ENCODE assay signal across 15 cellular contexts in the genomic region with DNA sequence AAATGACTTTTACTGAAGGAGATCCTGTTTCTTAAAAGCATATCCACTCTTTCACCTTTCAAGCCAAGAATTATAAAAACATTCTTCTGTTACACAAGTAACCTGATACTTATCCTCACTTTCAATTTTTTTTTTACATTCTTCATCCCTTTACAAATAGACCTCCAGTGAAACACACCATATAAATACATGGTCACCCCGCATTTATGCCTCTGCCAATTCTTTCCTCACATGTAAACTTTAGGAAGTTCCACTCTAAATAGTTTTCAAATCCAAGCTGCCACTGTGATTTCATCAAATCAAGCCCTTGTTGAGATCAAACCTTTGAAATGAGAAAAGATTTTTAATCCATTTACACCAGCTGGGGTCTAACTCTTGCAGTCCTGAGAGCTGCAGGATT. TPM values are rescaled to one million over a fixed set of nuclear protein-coding genes. Genes with fewer than 3 reads are reported as not detected.
DNase-seq lines count a peak whose midpoint lies in the region; TF ChIP-seq lines count a peak whose summit lies in the region.
"Had no signal": no experiment of that assay in that cellular context is flagged by ENCODE, and none has a peak within 500 bp of the region (broad histone marks: within the 10 kb centered on the region; RNA-seq: fewer than 3 reads in every experiment).

No MANE protein-coding gene starts in this region.

- peaks cover 2% of the 10 kb centered on the region for H3K36me3 Mint-ChIP-seq in mesothelial cell of epicardium

- H3K36me3 ChIP-seq in vagina (no peaks in the 10 kb centered on the region), Karpas-422 (ENCODE audit: insufficient read depth, low read length) (no peaks in the 10 kb centered on the region)

- no peaks in the 10 kb centered on the region for H4K20me1 ChIP-seq in Karpas-422 (ENCODE audit: insufficient read depth, low read depth, low read length)

- H3K9me3 Mint-ChIP-seq in mesothelial cell of epicardium: peaks cover 30% of the 10 kb centered on the region
- H3K9me3 Mint-ChIP-seq: CD4-positive, alpha-beta T cell had no signal

- H3K27ac Mint-ChIP-seq in mesothelial cell of epicardium: peak overlapping the region; percentile 58
- H3K27ac Mint-ChIP-seq: CD4-positive, alpha-beta T cell; H9 had no signal

- H3K4me2 ChIP-seq in Karpas-422 (ENCODE audit: low read depth, low read length, poor library complexity, severe bottlenecking): no peak overlapping the region
- H3K4me2 ChIP-seq: A549 had no signal

- no peak overlapping the region for H2AFZ ChIP-seq in Karpas-422 (ENCODE audit: low read length)

- H3K4me3 ChIP-seq in astrocyte of the cerebellum (ENCODE audit: low read depth, low read length) (no peak overlapping the region), retinal pigment epithelial cell (ENCODE audit: low read length) (no peak overlapping the region), vagina (no peak overlapping the region), Karpas-422 (ENCODE audit: low read length) (no peak overlapping the region)
- H3K4me3 ChIP-seq: A549 had no signal

- peaks cover 6% of the 10 kb centered on the region for H3K27me3 ChIP-seq in vagina
- H3K27me3 ChIP-seq in Karpas-422 (ENCODE audit: low read length): no peaks in the 10 kb centered on the region

- no peak for TF ChIP-seq POLR2A in vagina (IDR thresholded peaks at IDR 0.05)

- H3K27me3 Mint-ChIP-seq in mesothelial cell of epicardium (ENCODE audit: low read depth): peaks cover 3% of the 10 kb centered on the region

- H3K4me3 Mint-ChIP-seq in mesothelial cell of epicardium: no peak overlapping the region
- H3K4me3 Mint-ChIP-seq: CD4-positive, alpha-beta T cell; H9 had no signal

- intact Hi-C loops in vagina (cut with DNase I): no loop called here

- H3K9ac ChIP-seq in Karpas-422 (ENCODE audit: low read length): no peak overlapping the region

- H3K4me1 Mint-ChIP-seq in mesothelial cell of epicardium: peaks cover 34% of the 10 kb centered on the region

- in situ Hi-C loops in astrocyte of the cerebellum (cut with HindIII; ENCODE audit: low sequenced_read_pairs): no loop called here

- H3K9me2 ChIP-seq in Karpas-422 (replicated peaks; ENCODE audit: insufficient read depth, low read length): no peaks in the 10 kb centered on the region; the same call in 1 of the 2 replicates

- peak; percentile 12 for DNase-seq in astrocyte of the cerebellum (ENCODE audit: low read depth)
- peak; percentile 22 for DNase-seq in dedifferentiated amniotic fluid mesenchymal stem cell (ENCODE audit: extremely low spot score)
- no peak for DNase-seq in mesothelial cell of epicardium (ENCODE audit: low spot score in 2 of 2, unreplicated experiment in 2 of 2)
- DNase-seq in retinal pigment epithelial cell (ENCODE audit: low read depth): peak; percentile 74
- DNase-seq in NOMO-1 (lab: John Stamatoyannopoulos, UW; ENCODE audit: unreplicated experiment in 2 of 2): no peak
- no peak for DNase-seq in vagina (ENCODE audit: extremely low spot score in 2 of 2)
- no peak for DNase-seq in Karpas-422
- DNase-seq in kidney tubule cell (ENCODE audit: low spot score): no peak
- DNase-seq: AML-193; Caco-2; CD4-positive, alpha-beta T cell; GDM1; H9 had no signal

- peaks cover 14% of the 10 kb centered on the region for H3K4me1 ChIP-seq in vagina
- no peaks in the 10 kb centered on the region for H3K4me1 ChIP-seq in Karpas-422 (ENCODE audit: low read length)
- H3K4me1 ChIP-seq: A549, Caco-2 had no signal

- H3K27ac ChIP-seq in vagina (no peak overlapping the region), Karpas-422 (ENCODE audit: low read length) (no peak overlapping the region)
- H3K27ac ChIP-seq: A549, C4-2B had no signal

- H3K9me3 ChIP-seq in vagina: no peaks in the 10 kb centered on the region
- no peaks in the 10 kb centered on the region; the same call in 1 of the 2 replicates for H3K9me3 ChIP-seq in Karpas-422 (ENCODE audit: low read length)
- H3K9me3 ChIP-seq: A549, Caco-2 had no signal

- H3K79me2 ChIP-seq in Karpas-422 (ENCODE audit: low read length): no peaks in the 10 kb centered on the region

- no peak for TF ChIP-seq CTCF in astrocyte of the cerebellum (IDR thresholded peaks at IDR 0.05; ENCODE audit: low read depth, low read length, missing control alignments)
- no peak for TF ChIP-seq CTCF in mesothelial cell of epicardium (IDR thresholded peaks at IDR 0.05; ENCODE audit: unreplicated experiment)
- TF ChIP-seq CTCF in retinal pigment epithelial cell (conservative IDR thresholded peaks at IDR 0.05; ENCODE audit: low read depth, low read length): no peak
- TF ChIP-seq CTCF in vagina (IDR thresholded peaks at IDR 0.05): no peak

RNA-seq across cellular contexts. Expression of gene GAS1, which starts 40.0 kb away (rescaled TPM):
- total RNA-seq in mesothelial cell of epicardium (47.8 to 50.6 TPM (median 49.1 TPM) in 3 replicates), vagina (163 TPM)
- total RNA-seq in Karpas-422 (2014; rRNA removed; shearing (Covaris generic); ENCODE audit: low replicate concordance): 0.15 and 1.2 TPM in 2 replicates

Comparison
In these comparisons a context has a peak if more than half of its experiments do, and no peak if none do; other contexts are left out.
1. DNase-seq: peak in astrocyte of the cerebellum (single experiment), dedifferentiated amniotic fluid mesenchymal stem cell (single experiment) and retinal pigment epithelial cell (single experiment); none in mesothelial cell of epicardium (0 of 2), NOMO-1 (0 of 2), vagina (0 of 2), Karpas-422 (single experiment) and kidney tubule cell (single experiment).
2. RNA of gene GAS1, which starts 40.0 kb away (total RNA-seq): 163 TPM in vagina (single experiment) and 47.8 to 50.6 TPM in mesothelial cell of epicardium; 0.15 to 1.2 TPM in Karpas-422; every median in the first group is over 10 times any median in the second.